Comparison of ENCODE assay signal across 15 cellular contexts in genomic region chr1:43444827-43445225, GRCh38. TPM values are rescaled to one million over a fixed set of nuclear protein-coding genes. Genes with fewer than 3 reads are reported as not detected.
DNase-seq lines count a peak whose midpoint lies in the region; ATAC-seq and TF ChIP-seq lines count a peak whose summit lies in the region.
"Had no signal": no experiment of that assay in that cellular context is flagged by ENCODE, and none has a peak within 500 bp of the region (broad histone marks: within the 10 kb centered on the region; RNA-seq: fewer than 3 reads in every experiment).

No MANE protein-coding gene starts in this region.

- no peak for ATAC-seq in activated naive CD4-positive, alpha-beta T cell treated with anti-CD3 and anti-CD28 coated beads, Interleukin-2, amount 50 U/mL, for 72 hours
- ATAC-seq in WTC11: peak; percentile 78
- ATAC-seq in sciatic nerve: no peak
- ATAC-seq in natural killer cell: no peak
- ATAC-seq in GM21367 (IDR thresholded peaks at IDR 0.05; ENCODE audit: unreplicated experiment): no peak

- intact Hi-C loops in sciatic nerve (cut with DNase I): no loop called here
- intact Hi-C loops in natural killer cell (cut with micrococcal nuclease): no loop called here

- H3K36me3 Mint-ChIP-seq in activated naive CD4-positive, alpha-beta T cell treated with anti-CD3 and anti-CD28 coated beads, Interleukin-2, amount 50 U/mL, for 72 hours: peaks cover 0 to 6% of the 10 kb centered on the region in 2 donors
- H3K36me3 Mint-ChIP-seq in activated naive CD4-positive, alpha-beta T cell treated with anti-CD3 and anti-CD28 coated beads, Interleukin-2, amount 10 ng/mL, durations not matched to agents 7 days and 5 days: peaks cover 55% of the 10 kb centered on the region
- H3K36me3 Mint-ChIP-seq in WTC11 (peaks cover 26% of the 10 kb centered on the region), natural killer cell (peaks cover 8% of the 10 kb centered on the region)

- TF ChIP-seq CTCF in WTC11 (IDR thresholded peaks at IDR 0.05) (no peak), natural killer cell (IDR thresholded peaks at IDR 0.05) (no peak)

- POLR2A ChIA-PET in WTC11 (lab: Charles Lee): interaction anchor here (1.9 kb wide), 1 partner anchor 9 kb away, joined by 8 read pairs; the partner anchor contains the start of gene HYI

- H3K4me1 Mint-ChIP-seq in activated naive CD4-positive, alpha-beta T cell treated with anti-CD3 and anti-CD28 coated beads, Interleukin-2, amount 10 ng/mL, durations not matched to agents 7 days and 5 days: no peaks in the 10 kb centered on the region
- H3K4me1 Mint-ChIP-seq in WTC11 (peaks cover 3% of the 10 kb centered on the region; the same call in 1 of the 2 replicates), natural killer cell (peaks cover 0 to 5% of the 10 kb centered on the region in 2 donors)
- H3K4me1 Mint-ChIP-seq: memory B cell had no signal

- CTCF ChIA-PET in activated naive CD4-positive, alpha-beta T cell treated with anti-CD3 and anti-CD28 coated beads, Interleukin-2, amount 10 ng/mL, durations not matched to agents 7 days and 5 days (lab: Charles Lee): interaction anchor here (0.6 to 0.7 kb wide), 2 partner anchors 10 to 309 kb away, joined by 3 read pairs; no protein-coding TSS in a partner anchor
- CTCF ChIA-PET in WTC11 (lab: Charles Lee): interaction anchor here (1.0 to 1.3 kb wide), 4 partner anchors 9 to 262 kb away, joined by 3 to 6 read pairs (median 4); partner anchors contain the start of genes HYI and ST3GAL3

- H3K9me3 Mint-ChIP-seq in activated naive CD4-positive, alpha-beta T cell treated with anti-CD3 and anti-CD28 coated beads, Interleukin-2, amount 50 U/mL, for 72 hours: no peaks in the 10 kb centered on the region
- H3K9me3 Mint-ChIP-seq in activated naive CD4-positive, alpha-beta T cell treated with anti-CD3 and anti-CD28 coated beads, Interleukin-2, amount 10 ng/mL, durations not matched to agents 7 days and 5 days: no peaks in the 10 kb centered on the region
- H3K9me3 Mint-ChIP-seq in WTC11: no peaks in the 10 kb centered on the region
- no peaks in the 10 kb centered on the region for H3K9me3 Mint-ChIP-seq in natural killer cell
- H3K9me3 Mint-ChIP-seq: activated T-cell treated with anti-CD3 and anti-CD28 coated beads, Interleukin-2, amount 50 U/mL, for 24 hours; dendritic cell treated with granulocyte-macrophage colony-stimulating factor and Interleukin-4, amounts not matched to agents 40 ng/mL and 50 ng/mL, for 4 days; memory B cell; T-helper 1 cell treated with Interleukin-12 subunit alpha and Interleukin-12 subunit beta and Interleukin-4 antibody, amounts not matched to agents 30 μg/mL and 1 μg/mL, for 36 hours had no signal

- no peaks in the 10 kb centered on the region for H3K27me3 Mint-ChIP-seq in activated naive CD4-positive, alpha-beta T cell treated with anti-CD3 and anti-CD28 coated beads, Interleukin-2, amount 10 ng/mL, durations not matched to agents 7 days and 5 days
- no peaks in the 10 kb centered on the region for H3K27me3 Mint-ChIP-seq in WTC11 (ENCODE audit: low read depth)
- H3K27me3 Mint-ChIP-seq in natural killer cell (ENCODE audit: low read depth in 2 of 2): no peaks in the 10 kb centered on the region
- H3K27me3 Mint-ChIP-seq: activated T-cell treated with anti-CD3 and anti-CD28 coated beads, Interleukin-2, amount 50 U/mL, for 24 hours; dendritic cell treated with granulocyte-macrophage colony-stimulating factor and Interleukin-4, amounts not matched to agents 40 ng/mL and 50 ng/mL, for 4 days; memory B cell had no signal

- no peak overlapping the region for H3K4me3 Mint-ChIP-seq in activated naive CD4-positive, alpha-beta T cell treated with anti-CD3 and anti-CD28 coated beads, Interleukin-2, amount 10 ng/mL, durations not matched to agents 7 days and 5 days
- H3K4me3 Mint-ChIP-seq in WTC11 (no peak overlapping the region), natural killer cell (no peak overlapping the region)
- H3K4me3 Mint-ChIP-seq: activated T-cell treated with anti-CD3 and anti-CD28 coated beads, Interleukin-2, amount 50 U/mL, for 24 hours; dendritic cell treated with granulocyte-macrophage colony-stimulating factor and Interleukin-4, amounts not matched to agents 40 ng/mL and 50 ng/mL, for 4 days; memory B cell; T-helper 1 cell treated with Interleukin-12 subunit alpha and Interleukin-12 subunit beta and Interleukin-4 antibody, amounts not matched to agents 30 μg/mL and 1 μg/mL, for 36 hours had no signal

- H3K27ac Mint-ChIP-seq in activated naive CD4-positive, alpha-beta T cell treated with anti-CD3 and anti-CD28 coated beads, Interleukin-2, amount 50 U/mL, for 72 hours: peak overlapping the region; percentile 73 to 74
- no peak overlapping the region for H3K27ac Mint-ChIP-seq in activated naive CD4-positive, alpha-beta T cell treated with anti-CD3 and anti-CD28 coated beads, Interleukin-2, amount 10 ng/mL, durations not matched to agents 7 days and 5 days
- H3K27ac Mint-ChIP-seq in WTC11 (no peak overlapping the region), natural killer cell (peak overlapping the region in 1 of 2 donors; percentile 46)
- H3K27ac Mint-ChIP-seq: dendritic cell treated with granulocyte-macrophage colony-stimulating factor and Interleukin-4, amounts not matched to agents 40 ng/mL and 50 ng/mL, for 4 days; memory B cell had no signal

- DNase-seq in activated naive CD4-positive, alpha-beta T cell treated with anti-CD3 and anti-CD28 coated beads, Interleukin-2, amount 50 U/mL, for 72 hours (ENCODE audit: low spot score in 2 of 2): no peak
- no peak for DNase-seq in activated naive CD4-positive, alpha-beta T cell treated with anti-CD3 and anti-CD28 coated beads, Interleukin-2, amount 10 ng/mL, durations not matched to agents 7 days and 5 days
- DNase-seq in WTC11 (ENCODE audit: low spot score) (no peak), iPS-NIHi7 (ENCODE audit: extremely low spot score) (peak; percentile 61), sciatic nerve (ENCODE audit: low spot score) (peak; percentile 21), natural killer cell (no peak)
- no peak for DNase-seq in activated CD4-positive, alpha-beta T cell treated with anti-CD3 and anti-CD28 coated beads, Interleukin-2, amount 50 U/mL, for 4 hours
- DNase-seq: anterior cingulate cortex, NCI-H1417 treated with DMSO at 0.1 percent for 48 hours, NCI-H510A had no signal

TF ChIP-seq in WTC11, 78 proteins besides CTCF, POLR2A, EP300 and RAD21 (continues in another document):
- TF ChIP-seq ETV6 (CRISPR knock-in tag; IDR thresholded peaks at IDR 0.05) (no peak), ELF4 (CRISPR knock-in tag; IDR thresholded peaks at IDR 0.05; ENCODE audit: low read depth) (no peak), MYBL2 (CRISPR knock-in tag; IDR thresholded peaks at IDR 0.05) (no peak), TP53 (CRISPR knock-in tag; IDR thresholded peaks at IDR 0.05) (no peak), CREM (CRISPR knock-in tag; IDR thresholded peaks at IDR 0.05) (no peak), HMGA2 (CRISPR knock-in tag; IDR thresholded peaks at IDR 0.05) (no peak)
- TF ChIP-seq, protein P1, sequence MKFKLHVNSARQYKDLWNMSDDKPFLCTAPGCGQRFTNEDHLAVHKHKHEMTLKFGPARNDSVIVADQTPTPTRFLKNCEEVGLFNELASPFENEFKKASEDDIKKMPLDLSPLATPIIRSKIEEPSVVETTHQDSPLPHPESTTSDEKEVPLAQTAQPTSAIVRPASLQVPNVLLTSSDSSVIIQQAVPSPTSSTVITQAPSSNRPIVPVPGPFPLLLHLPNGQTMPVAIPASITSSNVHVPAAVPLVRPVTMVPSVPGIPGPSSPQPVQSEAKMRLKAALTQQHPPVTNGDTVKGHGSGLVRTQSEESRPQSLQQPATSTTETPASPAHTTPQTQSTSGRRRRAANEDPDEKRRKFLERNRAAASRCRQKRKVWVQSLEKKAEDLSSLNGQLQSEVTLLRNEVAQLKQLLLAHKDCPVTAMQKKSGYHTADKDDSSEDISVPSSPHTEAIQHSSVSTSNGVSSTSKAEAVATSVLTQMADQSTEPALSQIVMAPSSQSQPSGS (CRISPR knock-in tag; IDR thresholded peaks at IDR 0.05; ENCODE audit: borderline replicate concordance, low read depth): no peak
- TF ChIP-seq, protein P2, sequence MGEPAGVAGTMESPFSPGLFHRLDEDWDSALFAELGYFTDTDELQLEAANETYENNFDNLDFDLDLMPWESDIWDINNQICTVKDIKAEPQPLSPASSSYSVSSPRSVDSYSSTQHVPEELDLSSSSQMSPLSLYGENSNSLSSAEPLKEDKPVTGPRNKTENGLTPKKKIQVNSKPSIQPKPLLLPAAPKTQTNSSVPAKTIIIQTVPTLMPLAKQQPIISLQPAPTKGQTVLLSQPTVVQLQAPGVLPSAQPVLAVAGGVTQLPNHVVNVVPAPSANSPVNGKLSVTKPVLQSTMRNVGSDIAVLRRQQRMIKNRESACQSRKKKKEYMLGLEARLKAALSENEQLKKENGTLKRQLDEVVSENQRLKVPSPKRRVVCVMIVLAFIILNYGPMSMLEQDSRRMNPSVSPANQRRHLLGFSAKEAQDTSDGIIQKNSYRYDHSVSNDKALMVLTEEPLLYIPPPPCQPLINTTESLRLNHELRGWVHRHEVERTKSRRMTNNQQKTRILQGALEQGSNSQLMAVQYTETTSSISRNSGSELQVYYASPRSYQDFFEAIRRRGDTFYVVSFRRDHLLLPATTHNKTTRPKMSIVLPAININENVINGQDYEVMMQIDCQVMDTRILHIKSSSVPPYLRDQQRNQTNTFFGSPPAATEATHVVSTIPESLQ (CRISPR knock-in tag; IDR thresholded peaks at IDR 0.05): no peak

RNA-seq across cellular contexts. Expression of gene HYI, which starts 8.9 kb away (rescaled TPM):
- total RNA-seq in activated naive CD4-positive, alpha-beta T cell treated with anti-CD3 and anti-CD28 coated beads, Interleukin-2, amount 50 U/mL, for 72 hours: 10 to 100 TPM in 1 of 2 donors, 1 to 10 TPM in 1; 9.2 to 26.3 TPM
- total RNA-seq in WTC11 (2021) (23.2 to 24.5 TPM (median 24.2 TPM) in 3 replicates), sciatic nerve (63.6 TPM), natural killer cell (10 to 100 TPM in 1 of 3 donors, 1 to 10 TPM in 2; 7.0 to 14.2 (median 8.6) TPM)

RNA-seq across cellular contexts. Expression of gene SZT2, which starts 55.1 kb away (rescaled TPM):
- total RNA-seq in activated naive CD4-positive, alpha-beta T cell treated with anti-CD3 and anti-CD28 coated beads, Interleukin-2, amount 50 U/mL, for 72 hours: 10 to 100 TPM; 52.1 to 52.2 TPM
- total RNA-seq in WTC11 (2021) (20.2 to 28.4 TPM (median 21.5 TPM) in 3 replicates), sciatic nerve (86.6 TPM), natural killer cell (100 to 1,000 TPM; 103 to 128 (median 123) TPM)

RNA-seq across cellular contexts. Expression of gene MED8, which starts 55.2 kb away (rescaled TPM):
- 10 to 100 TPM; 32.8 to 53.9 TPM for total RNA-seq in activated naive CD4-positive, alpha-beta T cell treated with anti-CD3 and anti-CD28 coated beads, Interleukin-2, amount 50 U/mL, for 72 hours
- total RNA-seq in WTC11 (2021) (17.7 to 19.5 TPM (median 18.0 TPM) in 3 replicates), sciatic nerve (30.8 TPM), natural killer cell (10 to 100 TPM; 17.8 to 26.8 (median 22.0) TPM)

Comparison
In these comparisons a context has a peak if more than half of its experiments do, and no peak if none do; other contexts are left out.
1. H3K27ac Mint-ChIP-seq: peak in activated naive CD4-positive, alpha-beta T cell treated with anti-CD3 and anti-CD28 coated beads, Interleukin-2, amount 50 U/mL, for 72 hours (2 of 2); none in activated naive CD4-positive, alpha-beta T cell treated with anti-CD3 and anti-CD28 coated beads, Interleukin-2, amount 10 ng/mL, durations not matched to agents 7 days and 5 days (single experiment) and WTC11 (single experiment).
2. DNase-seq: peak in iPS-NIHi7 (single experiment) and sciatic nerve (single experiment); none in activated naive CD4-positive, alpha-beta T cell treated with anti-CD3 and anti-CD28 coated beads, Interleukin-2, amount 50 U/mL, for 72 hours (0 of 2), activated naive CD4-positive, alpha-beta T cell treated with anti-CD3 and anti-CD28 coated beads, Interleukin-2, amount 10 ng/mL, durations not matched to agents 7 days and 5 days (single experiment), WTC11 (single experiment), activated CD4-positive, alpha-beta T cell treated with anti-CD3 and anti-CD28 coated beads, Interleukin-2, amount 50 U/mL, for 4 hours (0 of 2) and natural killer cell (single experiment).